In genomic region chr5:65866837-65867508, GRCh38 we compare ENCODE assay signal across 13 cellular contexts. TPM values are rescaled to one million over a fixed set of nuclear protein-coding genes. Genes with fewer than 3 reads are reported as not detected.
A peak's percentile ranks its signal among the peaks of the same experiment; 100 is the strongest.
DNase-seq lines count a peak whose midpoint lies in the region; ATAC-seq, FAIRE-seq and TF ChIP-seq lines count a peak whose summit lies in the region.
"Had no signal": no experiment of that assay in that cellular context is flagged by ENCODE, and none has a peak within 500 bp of the region (broad histone marks: within the 10 kb centered on the region; RNA-seq: fewer than 3 reads in every experiment).

No MANE protein-coding gene starts in this region.

- POLR2A ChIA-PET in HepG2 (lab: Yijun Ruan, JAX): no interaction called here

- H3K27ac ChIP-seq in HepG2 (ENCODE audit: extremely low read length, insufficient read depth, low read length): no peak overlapping the region
- H3K27ac ChIP-seq in right lobe of liver: no peak overlapping the region
- peak overlapping the region; percentile 77 for H3K27ac ChIP-seq in SJSA1
- no peak overlapping the region for H3K27ac ChIP-seq in esophagus muscularis mucosa (replicated peaks in 1 of 4)
- H3K27ac ChIP-seq in endodermal cell (ENCODE audit: low read depth, low read length): no peak overlapping the region
- H3K27ac ChIP-seq: epithelial cell of prostate had no signal

- H3K36me3 ChIP-seq in HepG2 (replicated peaks in 1 of 2; ENCODE audit: control insufficient read depth in 1 of 2, insufficient read depth in 2 of 2, low read length in 2 of 2) (no peaks in the 10 kb centered on the region), right lobe of liver (no peaks in the 10 kb centered on the region), SJSA1 (no peaks in the 10 kb centered on the region), esophagus muscularis mucosa (no peaks in the 10 kb centered on the region), endodermal cell (ENCODE audit: control insufficient read depth, insufficient read depth, low read length) (no peaks in the 10 kb centered on the region)

- H3K4me1 ChIP-seq in HepG2 (ENCODE audit: insufficient read depth, low read length) (peaks cover 17% of the 10 kb centered on the region), right lobe of liver (no peaks in the 10 kb centered on the region), SJSA1 (replicated peaks) (peaks cover 72% of the 10 kb centered on the region), esophagus muscularis mucosa (no peaks in the 10 kb centered on the region), endodermal cell (ENCODE audit: control insufficient read depth, insufficient read depth, low read length) (no peaks in the 10 kb centered on the region)

- H3K9me3 ChIP-seq in HepG2 (ENCODE audit: low read length): no peaks in the 10 kb centered on the region
- H3K9me3 ChIP-seq in right lobe of liver: no peaks in the 10 kb centered on the region
- H3K9me3 ChIP-seq in SJSA1 (replicated peaks): no peaks in the 10 kb centered on the region; the same call in 1 of the 2 replicates
- no peaks in the 10 kb centered on the region for H3K9me3 ChIP-seq in esophagus muscularis mucosa
- peaks cover 4% of the 10 kb centered on the region for H3K9me3 ChIP-seq in endodermal cell (ENCODE audit: control insufficient read depth, low read length)

- peak overlapping the region in 1 of 3 experiments; percentile 40; a peak in 1 of 6 replicates for H3K4me3 ChIP-seq in HepG2 (replicated peaks in 1 of 3; ENCODE audit: insufficient read depth in 1 of 3, low read depth in 2 of 3, low read length in 3 of 3)
- H3K4me3 ChIP-seq in right lobe of liver: no peak overlapping the region
- no peak overlapping the region for H3K4me3 ChIP-seq in SJSA1
- no peak overlapping the region for H3K4me3 ChIP-seq in esophagus muscularis mucosa
- H3K4me3 ChIP-seq in endodermal cell (ENCODE audit: low read length): no peak overlapping the region

- H3K27me3 ChIP-seq in HepG2 (ENCODE audit: control insufficient read depth in 1 of 2, insufficient read depth in 2 of 2, low read length in 2 of 2) (no peaks in the 10 kb centered on the region; a peak in 2 of 5 replicates), right lobe of liver (no peaks in the 10 kb centered on the region), SJSA1 (replicated peaks) (no peaks in the 10 kb centered on the region), esophagus muscularis mucosa (no peaks in the 10 kb centered on the region), endodermal cell (ENCODE audit: control insufficient read depth, insufficient read depth, low read length, poor library complexity, severe bottlenecking) (no peaks in the 10 kb centered on the region)

- no peak for FAIRE-seq in HepG2 (lab: Jason Lieb, UNC)
- FAIRE-seq: kidney, urothelium cell line had no signal

- H3K4me1 Mint-ChIP-seq in endodermal cell: no peaks in the 10 kb centered on the region

- H3K36me3 Mint-ChIP-seq in endodermal cell (ENCODE audit: low read depth): no peaks in the 10 kb centered on the region

- TF ChIP-seq EP300 in HepG2 (IDR thresholded peaks at IDR 0.05; ENCODE audit: low read depth in 2 of 2, low read length in 2 of 2): no peak
- no peak for TF ChIP-seq EP300 in HepG2 (CRISPR knock-in tag; IDR thresholded peaks at IDR 0.05; ENCODE audit: borderline replicate concordance)
- no peak for TF ChIP-seq EP300 in esophagus muscularis mucosa (IDR thresholded peaks at IDR 0.05)

- intact Hi-C loops in HepG2 (cut with micrococcal nuclease; ENCODE audit: unreplicated experiment): no loop called here
- intact Hi-C loops in right lobe of liver (cut with DNase I): no loop called here
- intact Hi-C loops in esophagus muscularis mucosa (cut with DNase I): no loop called here

- no peak overlapping the region for H3K27ac Mint-ChIP-seq in endodermal cell

- H3K9ac ChIP-seq in HepG2 (ENCODE audit: insufficient read depth, low read depth, low read length) (no peak overlapping the region), endodermal cell (ENCODE audit: extremely low read depth, low read length, poor library complexity, severe bottlenecking) (no peak overlapping the region)

- in situ Hi-C loops in HepG2 (cut with HindIII; ENCODE audit: extremely low pct_ligation_motif_present, low pct_unique_long_range_greater_than_20kb): no loop called here

- H3K4me3 Mint-ChIP-seq in endodermal cell: no peak overlapping the region

- no peak for DNase-seq in HepG2 (ENCODE audit: low spot score)
- no peak for DNase-seq in right lobe of liver
- no peak for DNase-seq in SJSA1 (ENCODE audit: low read depth in 1 of 2, low spot score in 2 of 2)
- DNase-seq in esophagus muscularis mucosa (ENCODE audit: extremely low spot score): peak; percentile 53
- no peak for DNase-seq in endodermal cell
- no peak for DNase-seq in NCI-H1694 (lab: John Stamatoyannopoulos, UW)
- DNase-seq: activated CD4-positive, alpha-beta T cell treated with anti-CD3 and anti-CD28 coated beads, Interleukin-2, amount 50 U/mL, for 1 hour; cerebellar nuclear complex; kidney; NCI-H1092 had no signal

- H4K20me1 ChIP-seq in HepG2 (ENCODE audit: insufficient read depth, low read length): no peaks in the 10 kb centered on the region

- CTCF ChIA-PET in HepG2 (lab: Yijun Ruan, JAX; ENCODE audit: low intra/inter-chr PET ratio, low total read pairs): no interaction called here

- H3K9me3 Mint-ChIP-seq in endodermal cell: peaks cover 2% of the 10 kb centered on the region

- TF ChIP-seq RAD21 in HepG2 (CRISPR knock-in tag; IDR thresholded peaks at IDR 0.05): no peak

- TF ChIP-seq POLR2A in HepG2 (IDR thresholded peaks at IDR 0.05; ENCODE audit: insufficient read depth in 1 of 2, low read depth in 2 of 2, low read length in 2 of 2): no peak
- no peak for TF ChIP-seq POLR2A in right lobe of liver (IDR thresholded peaks at IDR 0.05)
- no peak for TF ChIP-seq POLR2A in esophagus muscularis mucosa (IDR thresholded peaks at IDR 0.05; ENCODE audit: low read depth)

- no peak overlapping the region for H2AFZ ChIP-seq in HepG2 (ENCODE audit: low read length)

- H3K27me3 Mint-ChIP-seq in endodermal cell (ENCODE audit: insufficient read depth): no peaks in the 10 kb centered on the region

- H3K4me2 ChIP-seq in HepG2 (ENCODE audit: low read depth, low read length): peak overlapping the region; percentile 65

- no peak for TF ChIP-seq CTCF in HepG2 (CRISPR knock-in tag; IDR thresholded peaks at IDR 0.05)
- TF ChIP-seq CTCF in right lobe of liver (IDR thresholded peaks at IDR 0.05): no peak
- TF ChIP-seq CTCF in esophagus muscularis mucosa (IDR thresholded peaks at IDR 0.05): no peak
- TF ChIP-seq CTCF in endodermal cell (conservative IDR thresholded peaks at IDR 0.05): no peak

- ATAC-seq in HepG2 (peak; percentile 38; the same call in 2 of the 3 replicates), right lobe of liver (no peak), GM21619 (IDR thresholded peaks at IDR 0.05; ENCODE audit: unreplicated experiment) (no peak)

- H3K79me2 ChIP-seq in HepG2 (ENCODE audit: insufficient read depth, low read length): no peaks in the 10 kb centered on the region

- no TSS peak for BruUV-seq in HepG2 (replicated peaks; lab: Mats Ljungman, UMichigan)

- 50% methylated on average over 6 of the region's 6 CpGs for WGBS in HepG2 (ENCODE audit: low lambda C conversion rate)
- 52% methylated on average over 4 of the region's 6 CpGs for WGBS in right lobe of liver (ENCODE audit: insufficient coverage, low coverage, low lambda C conversion rate, missing lambda C conversion rate)
- WGBS in esophagus muscularis mucosa: 74% methylated on average over 6 of the region's 6 CpGs
- 91 to 100% methylated on average over 2 to 6 of the region's 6 CpGs for WGBS in endodermal cell (ENCODE audit: insufficient coverage in 1 of 2, insufficient read length in 1 of 2), 2 experiments

TF ChIP-seq in HepG2, 621 proteins besides CTCF, POLR2A, EP300 and RAD21 (continues in another document):
- TF ChIP-seq MAZ (IDR thresholded peaks at IDR 0.05; ENCODE audit: borderline replicate concordance, low read depth, low read length): no peak
- TF ChIP-seq MAZ (CRISPR knock-in tag; IDR thresholded peaks at IDR 0.05; ENCODE audit: low read depth): no peak
- no peak for TF ChIP-seq MXI1 (IDR thresholded peaks at IDR 0.05; ENCODE audit: borderline replicate concordance, low read depth, low read length)

RNA-seq across cellular contexts. Expression of gene ERBIN, which starts 59.4 kb away (rescaled TPM):
- total RNA-seq in HepG2 (2016; rRNA removed; fragmentation: Illumina TruSeq; extraction: Trizol) (41.7 and 54.8 TPM in 2 replicates), right lobe of liver (10 to 100 TPM; 31.0 to 45.3 (median 32.8) TPM), esophagus muscularis mucosa (10 to 100 TPM; 46.9 to 67.7 (median 55.2) TPM), endodermal cell (10 to 100 TPM; 51.8 to 54.4 TPM)
- 16.6 and 24.6 TPM in 2 replicates for total RNA-seq in HepG2 (2016; cell fraction: cytosol; rRNA removed; fragmentation: Illumina TruSeq; extraction: Trizol; ENCODE audit: low read depth)
- total RNA-seq in HepG2 (2016; cell fraction: insoluble cytoplasmic fraction; rRNA removed; fragmentation: Illumina TruSeq; extraction: Trizol): 37.9 and 53.8 TPM in 2 replicates
- 23.2 and 27.1 TPM in 2 replicates for total RNA-seq in HepG2 (2016; cell fraction: membrane; rRNA removed; fragmentation: Illumina TruSeq; extraction: Trizol)
- 62.6 and 65.3 TPM in 2 replicates for total RNA-seq in HepG2 (2016; cell fraction: nucleus; rRNA removed; fragmentation: Illumina TruSeq; extraction: Trizol)
- 12.5 and 14.4 TPM in 2 replicates for polyA plus RNA-seq in HepG2 (2011; rRNA removed)
- 4.9 and 8.6 TPM in 2 replicates for polyA plus RNA-seq in HepG2 (2011; cell fraction: cytosol; rRNA removed)
- polyA plus RNA-seq in HepG2 (2011; cell fraction: nucleus; rRNA removed): 10.5 and 10.8 TPM in 2 replicates
- 14.1 and 14.9 TPM in 2 replicates for polyA plus RNA-seq in HepG2 (2012)
- 0.44 and 0.64 TPM in 2 replicates for polyA plus RNA-seq in HepG2 (2016; cell fraction: cytosol; fragmentation: Illumina TruSeq; extraction: Trizol; ENCODE audit: low read depth)
- 29.5 and 36.4 TPM in 2 replicates for polyA plus RNA-seq in HepG2 (2016; cell fraction: insoluble cytoplasmic fraction; fragmentation: Illumina TruSeq; extraction: Trizol; ENCODE audit: low read depth)
- polyA plus RNA-seq in HepG2 (2016; cell fraction: membrane; fragmentation: Illumina TruSeq; extraction: Trizol; ENCODE audit: low read depth): 3.4 and 3.9 TPM in 2 replicates
- 40.0 and 43.6 TPM in 2 replicates for polyA plus RNA-seq in HepG2 (2016; cell fraction: nucleus; fragmentation: Illumina TruSeq; extraction: Trizol; ENCODE audit: insufficient read depth, low read depth)
- 12.0 and 26.9 TPM in 2 replicates for polyA minus RNA-seq in HepG2 (2011; rRNA and poly(A)+ RNA removed; ENCODE audit: low replicate concordance)
- polyA minus RNA-seq in HepG2 (2011; cell fraction: cytosol; rRNA and poly(A)+ RNA removed): 28.1 and 38.4 TPM in 2 replicates
- 140 and 160 TPM in 2 replicates for polyA minus RNA-seq in HepG2 (2011; cell fraction: nucleus; rRNA and poly(A)+ RNA removed)
- 118 and 122 TPM in 2 replicates for total RNA-seq in SJSA1 (2014; rRNA removed; shearing (Covaris generic))
- polyA plus RNA-seq in endodermal cell (2013, experiment 1 of 2): 35.9 TPM
- 38.4 TPM for polyA plus RNA-seq in endodermal cell (2013, experiment 2 of 2)
